ENCODE assay signal across 9 cellular contexts in the genomic region with DNA sequence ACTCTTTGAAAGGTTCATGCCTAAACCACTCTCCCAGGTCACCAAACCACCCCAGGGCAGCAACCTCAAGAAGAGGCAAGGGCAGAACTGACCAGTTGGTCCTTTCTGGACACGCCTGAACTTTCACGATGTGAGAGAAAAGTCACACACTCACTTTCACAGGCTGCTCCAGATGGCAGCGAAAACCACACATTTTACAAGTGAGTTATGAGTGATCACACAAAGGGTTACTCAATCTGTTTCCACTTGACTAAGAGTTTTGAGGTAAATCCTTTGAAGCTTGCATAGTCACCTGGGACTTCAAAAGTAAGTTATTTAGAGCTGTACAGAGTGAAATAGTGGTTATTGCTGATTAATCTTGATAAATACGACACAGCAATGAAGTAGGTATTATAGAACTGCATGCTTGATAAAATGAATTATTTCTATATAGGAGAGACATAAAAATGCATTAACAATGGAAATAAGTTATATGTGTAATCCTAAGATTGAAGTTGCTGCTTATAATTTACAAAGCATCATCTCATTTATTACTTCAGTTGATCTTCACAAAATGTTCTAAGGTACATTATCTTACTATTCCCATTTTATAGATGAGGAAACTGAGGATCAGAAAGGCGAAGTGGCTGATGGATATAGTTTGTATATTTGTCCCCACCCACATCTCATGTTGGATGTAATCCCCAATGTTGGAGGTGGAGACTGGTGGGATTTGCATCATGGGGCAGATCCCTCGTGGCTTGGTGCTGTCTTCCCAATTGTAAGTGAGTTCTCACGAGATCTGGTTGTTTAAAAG.
DNase-seq lines count a peak whose midpoint lies in the region; ATAC-seq lines count a peak whose summit lies in the region.
"Had no signal": no experiment of that assay in that cellular context is flagged by ENCODE, and none has a peak within 500 bp of the region (broad histone marks: within the 10 kb centered on the region; RNA-seq: fewer than 3 reads in every experiment).

No MANE protein-coding gene starts in this region.

- H3K27me3 Mint-ChIP-seq in T-helper 17 cell, result no peaks in the 10 kb centered on the region

- H3K4me3 Mint-ChIP-seq in T-helper 17 cell, result no peak overlapping the region

- no peaks in the 10 kb centered on the region for H3K9me3 ChIP-seq in T-helper 17 cell (ENCODE audit: control insufficient read depth, low read length, poor library complexity, severe bottlenecking)

- H3K27ac Mint-ChIP-seq in T-helper 17 cell, result no peak overlapping the region

- H3K4me1 Mint-ChIP-seq in T-helper 17 cell, result peaks cover 9% of the 10 kb centered on the region

- H3K36me3 Mint-ChIP-seq in T-helper 17 cell (ENCODE audit: low read depth), result no peaks in the 10 kb centered on the region

- ATAC-seq in GM21717 (IDR thresholded peaks at IDR 0.05; ENCODE audit: unreplicated experiment), result peak; percentile 71
- peak; percentile 87 for ATAC-seq in HG03558 (IDR thresholded peaks at IDR 0.05; ENCODE audit: extremely low read depth, unreplicated experiment)
- ATAC-seq in T-helper 17 cell, result no peak

- peak; percentile 10 to 31 for DNase-seq in activated CD4-positive, alpha-beta T cell treated with anti-CD3 and anti-CD28 coated beads, Interleukin-2, amount 50 U/mL, for 48 hours
- DNase-seq in activated CD4-positive, alpha-beta T cell treated with anti-CD3 and anti-CD28 coated beads, Interleukin-2, amount 50 U/mL, for 4 hours, result no peak
- peak; percentile 16 to 20 for DNase-seq in stimulated activated CD4-positive, alpha-beta T cell treated with anti-CD3 and anti-CD28 coated beads, Interleukin-2, amount 100 ng/mL, for 24 hours
- no peak for DNase-seq in NCI-H146 treated with DMSO at 0.1 percent for 48 hours (lab: John Stamatoyannopoulos, UW; ENCODE audit: unreplicated experiment)
- no peak for DNase-seq in T-helper 17 cell
- no peak for DNase-seq in NCI-H1048 (lab: John Stamatoyannopoulos, UW)
- DNase-seq: NCI-H748 treated with DMSO at 0.1 percent for 48 hours had no signal

Comparison
In these comparisons a context has a peak if more than half of its experiments do, and no peak if none do; other contexts are left out.
1. DNase-seq: peak in activated CD4-positive, alpha-beta T cell treated with anti-CD3 and anti-CD28 coated beads, Interleukin-2, amount 50 U/mL, for 48 hours (2 of 2) and stimulated activated CD4-positive, alpha-beta T cell treated with anti-CD3 and anti-CD28 coated beads, Interleukin-2, amount 100 ng/mL, for 24 hours (2 of 2); none in activated CD4-positive, alpha-beta T cell treated with anti-CD3 and anti-CD28 coated beads, Interleukin-2, amount 50 U/mL, for 4 hours (0 of 2), NCI-H146 treated with DMSO at 0.1 percent for 48 hours (single experiment), T-helper 17 cell (0 of 3) and NCI-H1048 (single experiment).